ENCODE assay signal across 19 cellular contexts in genomic region chr15:28895146-28895545, GRCh38. TPM values are rescaled to one million over a fixed set of nuclear protein-coding genes. Genes with fewer than 3 reads are reported as not detected.
DNase-seq lines count a peak whose midpoint lies in the region; FAIRE-seq and TF ChIP-seq lines count a peak whose summit lies in the region.
"Had no signal": no experiment of that assay in that cellular context is flagged by ENCODE, and none has a peak within 500 bp of the region (broad histone marks: within the 10 kb centered on the region; RNA-seq: fewer than 3 reads in every experiment).

No MANE protein-coding gene starts in this region.

- no peak for TF ChIP-seq RAD21 in H1 (IDR thresholded peaks at IDR 0.05 in 1 of 2, conservative IDR thresholded peaks at IDR 0.05 in 1 of 2; ENCODE audit: low read depth in 2 of 2, low read length in 2 of 2)

- H2AFZ ChIP-seq in Karpas-422 (ENCODE audit: low read length): no peak overlapping the region
- no peak overlapping the region for H2AFZ ChIP-seq in H1 (ENCODE audit: low read length)
- H2AFZ ChIP-seq: GM23248 had no signal

- H3K9me3 Mint-ChIP-seq in nephron progenitor cell: peaks cover 15% of the 10 kb centered on the region
- H3K9me3 Mint-ChIP-seq: CD8-positive, alpha-beta memory T cell had no signal

- H3K79me2 ChIP-seq in Karpas-422 (ENCODE audit: low read length) (no peaks in the 10 kb centered on the region), H1 (ENCODE audit: control insufficient read depth in 1 of 2, insufficient read depth in 2 of 2, low read length in 2 of 2) (no peaks in the 10 kb centered on the region)

- H3K4me3 ChIP-seq in Karpas-422 (ENCODE audit: low read length) (no peak overlapping the region), H1 (ENCODE audit: extremely low read depth in 1 of 4, insufficient read depth in 2 of 4, low read depth in 3 of 4, low read length in 4 of 4) (no peak overlapping the region), sigmoid colon (no peak overlapping the region)
- H3K4me3 ChIP-seq: BLaER1, GM23248, HAP-1 had no signal

- H3K14ac ChIP-seq in H1 (ENCODE audit: insufficient read length): no peak overlapping the region

- H2BK120ac ChIP-seq in H1 (replicated peaks; ENCODE audit: low read depth, low read length): no peak overlapping the region

- H3K79me1 ChIP-seq in H1 (ENCODE audit: low read depth, low read length): peaks cover 7% of the 10 kb centered on the region

- TF ChIP-seq POLR2A in H1 (IDR thresholded peaks at IDR 0.05; ENCODE audit: control extremely low read depth in 1 of 2, low read depth in 2 of 2, low read length in 2 of 2) (no peak), sigmoid colon (IDR thresholded peaks at IDR 0.05) (no peak)

- no peak for TF ChIP-seq CTCF in H1 (IDR thresholded peaks at IDR 0.05; ENCODE audit: control extremely low read depth in 1 of 3, insufficient read depth in 1 of 3, low read depth in 1 of 3, low read length in 3 of 3)
- TF ChIP-seq CTCF in sigmoid colon (IDR thresholded peaks at IDR 0.05): no peak
- TF ChIP-seq CTCF in nephron progenitor cell (IDR thresholded peaks at IDR 0.05): no peak

- H3K4me2 ChIP-seq in Karpas-422 (ENCODE audit: low read depth, low read length, poor library complexity, severe bottlenecking) (no peak overlapping the region), H1 (ENCODE audit: insufficient read depth in 1 of 2, low read depth in 2 of 2, low read length in 2 of 2) (no peak overlapping the region)
- H3K4me2 ChIP-seq: BLaER1 had no signal

- H2AK5ac ChIP-seq in H1 (ENCODE audit: low read depth, low read length): no peak overlapping the region

- H3K9me2 ChIP-seq in Karpas-422 (replicated peaks; ENCODE audit: insufficient read depth, low read length): no peaks in the 10 kb centered on the region

- in situ Hi-C loops in G401 (cut with HindIII; ENCODE audit: low sequenced_read_pairs): no loop called here

- no peak overlapping the region for H4K5ac ChIP-seq in H1 (ENCODE audit: insufficient read length, low read depth, low read length)

- POLR2A ChIA-PET in H1 (lab: Charles Lee; ENCODE audit: partially characterized antibody): interaction anchor here (1.7 kb wide), 1 partner anchor 10 kb away, joined by 6 read pairs; the partner anchor contains the start of gene APBA2

- DNase-seq in G401 (ENCODE audit: low spot score) (peak; percentile 33), Karpas-422 (peak; percentile 22), H1 (ENCODE audit: low read depth in 1 of 2, low spot score in 2 of 2) (no peak), sigmoid colon (peak; percentile 54), COR-L47 (lab: John Stamatoyannopoulos, UW) (no peak), NCI-H446 (lab: John Stamatoyannopoulos, UW) (no peak), nephron progenitor cell (no peak)
- DNase-seq: 8988T; AML-193; Calu3; CD8-positive, alpha-beta memory T cell; DMS 273 treated with DMSO at 0.1 percent for 48 hours; GM23248 had no signal

- no peak for FAIRE-seq in H1 (lab: Jason Lieb, UNC)
- FAIRE-seq: G401.6, GM12891 had no signal

- no peak overlapping the region for H3K4me3 Mint-ChIP-seq in nephron progenitor cell
- H3K4me3 Mint-ChIP-seq: CD8-positive, alpha-beta memory T cell had no signal

- peaks cover 49% of the 10 kb centered on the region for H3K4me1 Mint-ChIP-seq in nephron progenitor cell

- 0 out of 2 replicates have a peak overlapping the region, but pooled peaks have one; percentile 35 for H2BK5ac ChIP-seq in H1 (ENCODE audit: low read depth, low read length)

- H3K27ac ChIP-seq in Karpas-422 (ENCODE audit: low read length) (no peak overlapping the region), H1 (ENCODE audit: low read depth, low read length) (no peak overlapping the region), sigmoid colon (no peak overlapping the region)
- H3K27ac ChIP-seq: BLaER1, GM23248 had no signal

- no peaks in the 10 kb centered on the region for H3K23me2 ChIP-seq in H1 (ENCODE audit: low read depth, low read length)

- H3K27ac Mint-ChIP-seq in nephron progenitor cell: no peak overlapping the region

- H3K56ac ChIP-seq in H1 (replicated peaks; ENCODE audit: insufficient read length, low read depth, low read length): no peak overlapping the region

- 0 out of 2 replicates have a peak overlapping the region, but pooled peaks have one; percentile 15 for H4K8ac ChIP-seq in H1 (ENCODE audit: extremely low read depth, insufficient read depth, low read length)

- intact Hi-C loops in sigmoid colon (cut with DNase I): no loop called here

- H3K36me3 Mint-ChIP-seq in nephron progenitor cell (ENCODE audit: low read depth): peaks cover 21% of the 10 kb centered on the region

- no peak overlapping the region for H4K91ac ChIP-seq in H1 (replicated peaks; ENCODE audit: insufficient read length, low read length)

- H3K9me3 ChIP-seq in Karpas-422 (ENCODE audit: low read length): no peaks in the 10 kb centered on the region
- H3K9me3 ChIP-seq in H1 (ENCODE audit: insufficient read depth in 2 of 2, low read depth in 1 of 2, low read length in 1 of 2): peaks cover 6 to 11% of the 10 kb centered on the region in 2 experiments
- no peaks in the 10 kb centered on the region for H3K9me3 ChIP-seq in sigmoid colon
- H3K9me3 ChIP-seq: BLaER1 had no signal

- TF ChIP-seq EP300 in H1 (IDR thresholded peaks at IDR 0.05; ENCODE audit: borderline replicate concordance in 1 of 2, low read depth in 2 of 2, low read length in 2 of 2) (no peak), sigmoid colon (IDR thresholded peaks at IDR 0.05) (no peak)

- no peaks in the 10 kb centered on the region for H3K36me3 ChIP-seq in Karpas-422 (ENCODE audit: insufficient read depth, low read length)
- H3K36me3 ChIP-seq in H1 (ENCODE audit: control insufficient read depth in 2 of 4, insufficient read depth in 4 of 4, low read length in 3 of 4): no peaks in the 10 kb centered on the region
- H3K36me3 ChIP-seq in sigmoid colon: no peaks in the 10 kb centered on the region
- H3K36me3 ChIP-seq: HAP-1 had no signal

- H3K27me3 ChIP-seq in Karpas-422 (ENCODE audit: low read length): no peaks in the 10 kb centered on the region
- no peaks in the 10 kb centered on the region for H3K27me3 ChIP-seq in H1 (replicated peaks in 1 of 4; ENCODE audit: control insufficient read depth in 3 of 4, extremely low read depth in 1 of 4, insufficient read depth in 3 of 4, low read length in 3 of 4)
- no peaks in the 10 kb centered on the region for H3K27me3 ChIP-seq in sigmoid colon
- H3K27me3 ChIP-seq: BLaER1 had no signal

- H2BK12ac ChIP-seq in H1 (ENCODE audit: low read depth, low read length): no peak overlapping the region

- H3K9ac ChIP-seq in Karpas-422 (ENCODE audit: low read length) (no peak overlapping the region), H1 (replicated peaks in 1 of 4; ENCODE audit: extremely low read depth in 1 of 4, low read depth in 3 of 4, low read length in 3 of 4) (no peak overlapping the region)
- H3K9ac ChIP-seq: BLaER1, GM23248 had no signal

- H3K27me3 Mint-ChIP-seq in nephron progenitor cell (ENCODE audit: low read depth, poor library complexity): no peaks in the 10 kb centered on the region

- H4K20me1 ChIP-seq in Karpas-422 (ENCODE audit: insufficient read depth, low read depth, low read length) (no peaks in the 10 kb centered on the region), H1 (replicated peaks in 1 of 2; ENCODE audit: control insufficient read depth in 1 of 2, insufficient read depth in 2 of 2, low read length in 2 of 2) (no peaks in the 10 kb centered on the region)

- no peak overlapping the region for H2BK15ac ChIP-seq in H1 (ENCODE audit: low read length)

- H3K4ac ChIP-seq in H1 (replicated peaks; ENCODE audit: insufficient read length, low read depth, low read length): no peak overlapping the region

- 91% methylated on average over 12 of the region's 13 CpGs; no CpG with 5 or more reads in 1 of the 2 experiments for WGBS in H1 (ENCODE audit: extremely low coverage in 1 of 2, insufficient coverage in 1 of 2, insufficient read length in 1 of 2, insufficient replicate concordance in 2 of 2, low coverage in 1 of 2, low lambda C conversion rate in 2 of 2, missing lambda C conversion rate in 1 of 2), 2 experiments
- 91 to 92% methylated on average over 13 of the region's 13 CpGs for WGBS in sigmoid colon, 2 donors

- H3K23ac ChIP-seq in H1 (ENCODE audit: insufficient read length): no peak overlapping the region

- no peak overlapping the region for H3K18ac ChIP-seq in H1 (ENCODE audit: extremely low read depth, low read length)

- no peak overlapping the region for H2BK20ac ChIP-seq in H1 (ENCODE audit: low read length)

- H3K4me1 ChIP-seq in Karpas-422 (ENCODE audit: low read length) (no peaks in the 10 kb centered on the region), H1 (replicated peaks in 1 of 4; ENCODE audit: control insufficient read depth in 3 of 4, insufficient read depth in 4 of 4, low read length in 3 of 4) (peaks cover 0 to 2% (median 0%) of the 10 kb centered on the region in 4 experiments; a peak in 2 of 7 replicates), sigmoid colon (no peaks in the 10 kb centered on the region)
- H3K4me1 ChIP-seq: HAP-1 had no signal

- CTCF ChIA-PET in H1 (lab: Charles Lee; ENCODE audit: partially characterized antibody): interaction anchor here (1.2 to 3.4 kb wide), 2 partner anchors 8 to 195 kb away, joined by 4 to 19 read pairs; no protein-coding TSS in a partner anchor

RNA-seq across cellular contexts. Expression of gene APBA2, which starts 9.4 kb away (rescaled TPM):
- total RNA-seq in G401 (2014; rRNA removed; shearing (Covaris generic)): 20.8 and 27.6 TPM in 2 replicates
- total RNA-seq in Karpas-422 (2014; rRNA removed; shearing (Covaris generic); ENCODE audit: low replicate concordance): not detected in 2 replicates
- 13.9 and 15.5 TPM in 2 replicates for total RNA-seq in H1 (2021; fragmentation: NEBNext Ultra II Directional; extraction: Animal tissue kit (Norgen Biotek cat#: 25700))
- polyA plus RNA-seq in H1 (2011; rRNA removed) (19.0 and 20.4 TPM in 2 replicates), sigmoid colon (10 to 100 TPM in 1 of 3 donors, 1 to 10 TPM in 1, under 1 TPM in 1; 0.46 to 10.7 (median 3.6) TPM)
- 19.3 TPM for polyA plus RNA-seq in H1 (2011; cell fraction: cytosol; rRNA removed)
- 38.3 TPM for polyA plus RNA-seq in H1 (2011; cell fraction: nucleus; rRNA removed)
- polyA plus RNA-seq in H1 (2012, experiment 1 of 2): 9.5 to 16.7 TPM (median 14.7 TPM) in 4 replicates
- polyA plus RNA-seq in H1 (2012, experiment 2 of 2): 9.8 TPM
- polyA plus RNA-seq in H1 (2013, experiment 1 of 2): 8.2 TPM
- polyA plus RNA-seq in H1 (2013, experiment 2 of 2): 8.5 TPM
- polyA minus RNA-seq in H1 (2011; rRNA and poly(A)+ RNA removed): 16.0 and 21.3 TPM in 2 replicates
- 10.5 TPM for polyA minus RNA-seq in H1 (2011; cell fraction: cytosol; rRNA and poly(A)+ RNA removed)
- 14.0 TPM for polyA minus RNA-seq in H1 (2011; cell fraction: nucleus; rRNA and poly(A)+ RNA removed)
- total RNA-seq in sigmoid colon: 1 to 10 TPM; 1.4 to 1.7 (median 1.5) TPM
- total RNA-seq: Calu3 had no signal

RNA-seq across cellular contexts. Expression of gene GOLGA6L7, which starts 46.7 kb away (rescaled TPM):
- total RNA-seq in G401 (2014; rRNA removed; shearing (Covaris generic)): not detected in 2 replicates
- not detected in 2 replicates for total RNA-seq in Karpas-422 (2014; rRNA removed; shearing (Covaris generic); ENCODE audit: low replicate concordance)
- not detected in 2 replicates for total RNA-seq in H1 (2021; fragmentation: NEBNext Ultra II Directional; extraction: Animal tissue kit (Norgen Biotek cat#: 25700))
- polyA plus RNA-seq in H1 (2011; rRNA removed) (not detected in 2 replicates), sigmoid colon (under 1 TPM in 1 of 3 donors, not detected in 2; 0.60 TPM)
- not detected for polyA plus RNA-seq in H1 (2011; cell fraction: cytosol; rRNA removed)
- polyA plus RNA-seq in H1 (2011; cell fraction: nucleus; rRNA removed): not detected
- polyA plus RNA-seq in H1 (2012, experiment 1 of 2): 0.17 to 0.22 TPM in 2 of 4 replicates, not detected in the others
- polyA plus RNA-seq in H1 (2012, experiment 2 of 2): not detected
- polyA plus RNA-seq in H1 (2013, experiment 1 of 2): not detected
- polyA plus RNA-seq in H1 (2013, experiment 2 of 2): not detected
- not detected in 2 replicates for polyA minus RNA-seq in H1 (2011; rRNA and poly(A)+ RNA removed)
- not detected for polyA minus RNA-seq in H1 (2011; cell fraction: cytosol; rRNA and poly(A)+ RNA removed)
- not detected for polyA minus RNA-seq in H1 (2011; cell fraction: nucleus; rRNA and poly(A)+ RNA removed)
- total RNA-seq in sigmoid colon: not detected
- total RNA-seq: Calu3; CD8-positive, alpha-beta memory T cell; Daoy; GM23248; HT1080 had no signal
- polyA plus RNA-seq: CD8-positive, alpha-beta memory T cell; GM23248 had no signal

Comparison
In these comparisons a context has a peak if more than half of its experiments do, and no peak if none do; other contexts are left out.
1. DNase-seq: peak in G401 (single experiment), Karpas-422 (single experiment) and sigmoid colon (single experiment); none in H1 (0 of 2), COR-L47 (single experiment), NCI-H446 (0 of 2) and nephron progenitor cell (single experiment).